Comparison of ENCODE assay signal across 11 cellular contexts in the genomic region with DNA sequence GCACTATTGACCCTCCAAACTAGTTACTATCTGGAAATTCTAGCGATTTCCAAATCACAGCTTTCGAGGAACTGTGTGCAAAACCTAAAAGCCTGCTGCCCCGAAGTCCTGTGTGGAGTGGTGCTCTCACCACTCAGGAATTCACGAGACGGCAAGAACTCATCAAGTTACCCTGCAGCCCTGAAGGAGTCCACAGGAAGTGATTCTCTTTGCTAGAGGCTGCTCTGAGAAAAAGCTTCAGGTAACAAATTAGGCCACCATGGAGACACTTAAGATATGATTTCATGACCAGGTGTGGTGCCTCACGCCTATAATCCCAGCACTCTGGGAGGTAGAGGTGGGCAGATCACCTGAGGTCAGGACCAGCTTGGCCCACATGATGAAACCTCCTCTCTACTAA. TPM values are rescaled to one million over a fixed set of nuclear protein-coding genes. Genes with fewer than 3 reads are reported as not detected.
DNase-seq lines count a peak whose midpoint lies in the region; ATAC-seq and TF ChIP-seq lines count a peak whose summit lies in the region.
"Had no signal": no experiment of that assay in that cellular context is flagged by ENCODE, and none has a peak within 500 bp of the region (broad histone marks: within the 10 kb centered on the region; RNA-seq: fewer than 3 reads in every experiment).

No MANE protein-coding gene starts in this region.

- H3K27ac ChIP-seq in PC-3 (ENCODE audit: low read length): peak overlapping the region; percentile 18; the same call in 1 of the 2 replicates
- H3K27ac ChIP-seq in naive thymus-derived CD4-positive, alpha-beta T cell (ENCODE audit: low read depth, low read length): no peak overlapping the region

- peak overlapping the region; percentile 31; the same call in 1 of the 2 replicates for H3K4me2 ChIP-seq in PC-3 (ENCODE audit: low read length)

- DNase-seq in CD1c-positive myeloid dendritic cell (ENCODE audit: extremely low spot score) (peak; percentile 18), PC-3 (peak; percentile 58), endothelial cell (ENCODE audit: low spot score) (no peak), nucleus accumbens (lab: John Stamatoyannopoulos, UW) (no peak), NCI-H524 (lab: John Stamatoyannopoulos, UW) (no peak)
- DNase-seq in naive thymus-derived CD4-positive, alpha-beta T cell: peak in 1 of 9 donors; percentile 36
- DNase-seq in stimulated activated naive B cell treated with anti-CD40 and anti-IgM and Interleukin-4, amounts not matched to agents 10 μg/mL and 1 μg/mL and 100 μg/mL, for 72 hours: no peak
- DNase-seq: activated gamma-delta T cell, DMS79 treated with DMSO at 0.1 percent for 48 hours, small intestine had no signal

- no peaks in the 10 kb centered on the region for H3K9me3 Mint-ChIP-seq in endothelial cell (ENCODE audit: unreplicated experiment)
- peaks cover 0 to 4% (median 0%) of the 10 kb centered on the region in 11 donors for H3K9me3 Mint-ChIP-seq in naive thymus-derived CD4-positive, alpha-beta T cell
- H3K9me3 Mint-ChIP-seq in stimulated activated naive B cell treated with anti-CD40 and anti-IgM and Interleukin-4, amounts not matched to agents 10 μg/mL and 1 μg/mL and 100 μg/mL, for 72 hours: no peaks in the 10 kb centered on the region

- H3K4me1 Mint-ChIP-seq in endothelial cell (ENCODE audit: unreplicated experiment): peaks cover 38% of the 10 kb centered on the region
- H3K4me1 Mint-ChIP-seq in naive thymus-derived CD4-positive, alpha-beta T cell: peaks cover 63 to 98% (median 91%) of the 10 kb centered on the region in 7 donors
- peaks cover 47 to 79% of the 10 kb centered on the region in 2 donors for H3K4me1 Mint-ChIP-seq in stimulated activated naive B cell treated with anti-CD40 and anti-IgM and Interleukin-4, amounts not matched to agents 10 μg/mL and 1 μg/mL and 100 μg/mL, for 72 hours

- peaks cover 7% of the 10 kb centered on the region for H3K36me3 Mint-ChIP-seq in endothelial cell (ENCODE audit: low read depth, unreplicated experiment)
- peaks cover 0 to 12% (median 9%) of the 10 kb centered on the region in 5 donors for H3K36me3 Mint-ChIP-seq in naive thymus-derived CD4-positive, alpha-beta T cell
- peaks cover 8 to 35% of the 10 kb centered on the region in 2 donors for H3K36me3 Mint-ChIP-seq in stimulated activated naive B cell treated with anti-CD40 and anti-IgM and Interleukin-4, amounts not matched to agents 10 μg/mL and 1 μg/mL and 100 μg/mL, for 72 hours

- no peak for TF ChIP-seq CTCF in PC-3 (conservative IDR thresholded peaks at IDR 0.05; ENCODE audit: low read depth, low read length)
- no peak for TF ChIP-seq CTCF in endothelial cell (IDR thresholded peaks at IDR 0.05; ENCODE audit: unreplicated experiment)

- no peak overlapping the region for H3K4me3 Mint-ChIP-seq in endothelial cell (ENCODE audit: unreplicated experiment)
- H3K4me3 Mint-ChIP-seq in naive thymus-derived CD4-positive, alpha-beta T cell: peak overlapping the region in 9 of 10 donors; percentile 47 to 95 (median 70)
- no peak overlapping the region for H3K4me3 Mint-ChIP-seq in stimulated activated naive B cell treated with anti-CD40 and anti-IgM and Interleukin-4, amounts not matched to agents 10 μg/mL and 1 μg/mL and 100 μg/mL, for 72 hours

- H3K36me3 ChIP-seq in PC-3 (ENCODE audit: low read depth, low read length): no peaks in the 10 kb centered on the region
- no peaks in the 10 kb centered on the region for H3K36me3 ChIP-seq in naive thymus-derived CD4-positive, alpha-beta T cell (ENCODE audit: control insufficient read depth in 2 of 3, insufficient read depth in 3 of 3, low read length in 3 of 3)

- POLR2A ChIA-PET in PC-3 (lab: Charles Lee; ENCODE audit: unreplicated experiment): interaction anchor here (0.6 kb wide), 1 partner anchor 27 kb away, joined by 12 read pairs; no protein-coding TSS in a partner anchor
- POLR2A ChIA-PET in naive thymus-derived CD4-positive, alpha-beta T cell (lab: Charles Lee): interaction anchor here (0.7 to 2.0 kb wide), 5 partner anchors 10 to 21 kb away, joined by 3 to 6 read pairs (median 3); no protein-coding TSS in a partner anchor

- H3K27me3 ChIP-seq in PC-3 (ENCODE audit: low read length): no peaks in the 10 kb centered on the region
- no peaks in the 10 kb centered on the region for H3K27me3 ChIP-seq in naive thymus-derived CD4-positive, alpha-beta T cell (ENCODE audit: control insufficient read depth in 2 of 2, insufficient read depth in 2 of 2, low read length in 2 of 2)

- ATAC-seq in PC-3: peak; percentile 71
- no peak for ATAC-seq in naive thymus-derived CD4-positive, alpha-beta T cell
- ATAC-seq in GM21723 (IDR thresholded peaks at IDR 0.05; ENCODE audit: unreplicated experiment): no peak
- no peak for ATAC-seq in stimulated activated naive B cell treated with anti-CD40 and anti-IgM and Interleukin-4, amounts not matched to agents 10 μg/mL and 1 μg/mL and 100 μg/mL, for 72 hours (replicated peaks)

- intact Hi-C loops in PC-3 (cut with micrococcal nuclease): no loop called here
- intact Hi-C loops in naive thymus-derived CD4-positive, alpha-beta T cell (cut with micrococcal nuclease): no loop called here

- no peaks in the 10 kb centered on the region for H3K9me3 ChIP-seq in PC-3 (ENCODE audit: low read length)
- no peaks in the 10 kb centered on the region for H3K9me3 ChIP-seq in naive thymus-derived CD4-positive, alpha-beta T cell (ENCODE audit: control insufficient read depth in 2 of 3, low read length in 3 of 3)

- H3K79me2 ChIP-seq in PC-3 (ENCODE audit: low read length): peaks cover 100% of the 10 kb centered on the region

- H3K4me1 ChIP-seq in PC-3 (ENCODE audit: insufficient read depth, low read length): peaks cover 47% of the 10 kb centered on the region
- H3K4me1 ChIP-seq in naive thymus-derived CD4-positive, alpha-beta T cell (ENCODE audit: control insufficient read depth in 2 of 2, insufficient read depth in 2 of 2, low read length in 2 of 2): peaks cover 68 to 70% of the 10 kb centered on the region in 2 donors

- H3K9ac ChIP-seq in PC-3 (ENCODE audit: low read length): no peak overlapping the region

- H3K4me3 ChIP-seq in PC-3 (ENCODE audit: low read length): no peak overlapping the region
- no peak overlapping the region for H3K4me3 ChIP-seq in naive thymus-derived CD4-positive, alpha-beta T cell (ENCODE audit: low read length)

- no peaks in the 10 kb centered on the region for H3K9me2 ChIP-seq in PC-3 (replicated peaks; ENCODE audit: low read length)

- H4K20me1 ChIP-seq in PC-3 (ENCODE audit: low read length): peaks cover 85% of the 10 kb centered on the region

- peaks cover 3% of the 10 kb centered on the region for H3K27me3 Mint-ChIP-seq in endothelial cell (ENCODE audit: unreplicated experiment)
- H3K27me3 Mint-ChIP-seq in naive thymus-derived CD4-positive, alpha-beta T cell: no peaks in the 10 kb centered on the region
- H3K27me3 Mint-ChIP-seq in stimulated activated naive B cell treated with anti-CD40 and anti-IgM and Interleukin-4, amounts not matched to agents 10 μg/mL and 1 μg/mL and 100 μg/mL, for 72 hours: no peaks in the 10 kb centered on the region

- H3K27ac Mint-ChIP-seq in endothelial cell (ENCODE audit: unreplicated experiment): peak overlapping the region; percentile 80
- H3K27ac Mint-ChIP-seq in naive thymus-derived CD4-positive, alpha-beta T cell: peak overlapping the region in 7 of 9 donors; percentile 15 to 83 (median 60)
- H3K27ac Mint-ChIP-seq in stimulated activated naive B cell treated with anti-CD40 and anti-IgM and Interleukin-4, amounts not matched to agents 10 μg/mL and 1 μg/mL and 100 μg/mL, for 72 hours: no peak overlapping the region

- BruUV-seq in PC-3 (replicated peaks; lab: Mats Ljungman, UMichigan): no TSS peak

- CTCF ChIA-PET in PC-3 (lab: Charles Lee): interaction anchor here (0.6 kb wide), 1 partner anchor 25 kb away, joined by 5 read pairs; no protein-coding TSS in a partner anchor
- CTCF ChIA-PET in naive thymus-derived CD4-positive, alpha-beta T cell (lab: Charles Lee): interaction anchor here (0.6 to 1.6 kb wide), 3 partner anchors 25 to 178 kb away, joined by 3 to 5 read pairs (median 4); no protein-coding TSS in a partner anchor

- H2AFZ ChIP-seq in PC-3 (ENCODE audit: low read length): no peak overlapping the region

- no peaks in the 10 kb centered on the region for H3F3A ChIP-seq in PC-3 (ENCODE audit: low read length, unreplicated experiment)

RNA-seq across cellular contexts. Expression of gene ANKRD11, which starts 19.1 kb away (rescaled TPM):
- total RNA-seq in PC-3 (2014; rRNA removed): 65.0 and 92.6 TPM in 2 replicates
- 165 TPM for total RNA-seq in endothelial cell (ENCODE audit: unreplicated experiment)
- 100 to 1,000 TPM; 178 to 254 (median 240) TPM for total RNA-seq in naive thymus-derived CD4-positive, alpha-beta T cell
- 10 to 100 TPM in 1 of 2 donors, 1 to 10 TPM in 1; 8.7 to 28.4 TPM for polyA plus RNA-seq in naive thymus-derived CD4-positive, alpha-beta T cell

RNA-seq across cellular contexts. Expression of gene SPG7, which starts 37.0 kb away (rescaled TPM):
- total RNA-seq in PC-3 (2014; rRNA removed) (94.3 and 106 TPM in 2 replicates), endothelial cell (ENCODE audit: unreplicated experiment) (207 TPM)
- 100 to 1,000 TPM; 129 to 181 (median 170) TPM for total RNA-seq in naive thymus-derived CD4-positive, alpha-beta T cell
- 10 to 100 TPM; 48.6 to 56.6 TPM for polyA plus RNA-seq in naive thymus-derived CD4-positive, alpha-beta T cell

Comparison
In these comparisons a context has a peak if more than half of its experiments do, and no peak if none do; other contexts are left out.
1. DNase-seq: peak in CD1c-positive myeloid dendritic cell (single experiment) and PC-3 (single experiment); none in endothelial cell (single experiment), nucleus accumbens (0 of 56), NCI-H524 (0 of 2) and stimulated activated naive B cell treated with anti-CD40 and anti-IgM and Interleukin-4, amounts not matched to agents 10 μg/mL and 1 μg/mL and 100 μg/mL, for 72 hours (single experiment).
2. H3K4me3 Mint-ChIP-seq: peak in naive thymus-derived CD4-positive, alpha-beta T cell (9 of 10); none in endothelial cell (single experiment) and stimulated activated naive B cell treated with anti-CD40 and anti-IgM and Interleukin-4, amounts not matched to agents 10 μg/mL and 1 μg/mL and 100 μg/mL, for 72 hours (0 of 2).